Comparison of ENCODE assay signal across 1 cellular context in the genomic region with DNA sequence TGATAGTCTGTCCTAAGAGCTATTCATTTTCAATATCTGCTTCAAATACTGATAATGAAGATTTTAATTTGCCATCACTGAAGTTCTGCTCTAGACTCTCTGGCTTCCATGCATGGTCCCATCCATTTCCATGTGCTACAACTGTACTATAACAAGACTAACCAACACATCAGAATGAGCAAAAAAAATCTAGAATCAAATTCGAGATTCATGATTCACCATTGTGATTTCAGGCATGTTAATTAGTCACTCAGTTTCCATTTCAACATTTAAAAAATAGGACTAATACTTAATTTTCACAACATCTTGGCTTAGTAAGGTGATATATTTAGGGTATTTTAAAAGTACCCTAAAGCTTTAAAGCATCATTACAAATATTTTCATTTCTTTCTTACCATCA.
TF ChIP-seq lines count a peak whose summit lies in the region.

No MANE protein-coding gene starts in this region.

TF ChIP-seq in GM12878, 131 proteins besides CTCF, POLR2A, EP300 and RAD21:
- TF ChIP-seq HSF1 (IDR thresholded peaks at IDR 0.05; ENCODE audit: low read depth, low read length) (no peak), KDM1A (IDR thresholded peaks at IDR 0.05; ENCODE audit: borderline replicate concordance) (no peak), ZSCAN29 (IDR thresholded peaks at IDR 0.05) (no peak), JUND (IDR thresholded peaks at IDR 0.05; ENCODE audit: low read depth, low read length) (no peak), TBL1XR1 (IDR thresholded peaks at IDR 0.05; ENCODE audit: low read depth, low read length) (no peak), E2F8 (IDR thresholded peaks at IDR 0.05; ENCODE audit: low read depth, partially characterized antibody) (no peak), NFXL1 (IDR thresholded peaks at IDR 0.05; ENCODE audit: borderline replicate concordance) (no peak)
